In genomic region chr9:90060256-90060655, GRCh38 we compare ENCODE assay signal across 19 cellular contexts.
DNase-seq lines count a peak whose midpoint lies in the region; ATAC-seq and TF ChIP-seq lines count a peak whose summit lies in the region.
"Had no signal": no experiment of that assay in that cellular context is flagged by ENCODE, and none has a peak within 500 bp of the region (broad histone marks: within the 10 kb centered on the region; RNA-seq: fewer than 3 reads in every experiment).

No MANE protein-coding gene starts in this region.

- no peak for ATAC-seq in GM18520 (IDR thresholded peaks at IDR 0.05; ENCODE audit: unreplicated experiment)
- ATAC-seq: GM12878 had no signal

- peaks cover 3% of the 10 kb centered on the region for H3K9me3 Mint-ChIP-seq in T-helper 2 cell treated with Interferon-gamma antibody and Interleukin-4, amounts not matched to agents 5 μg/mL and 100 μg/mL, for 36 hours
- H3K9me3 Mint-ChIP-seq in osteocyte (ENCODE audit: unreplicated experiment): peaks cover 5% of the 10 kb centered on the region
- H3K9me3 Mint-ChIP-seq: CD4-positive, alpha-beta T cell had no signal

- H3K9me3 ChIP-seq in BE2C: no peaks in the 10 kb centered on the region
- H3K9me3 ChIP-seq: HAP-1 had no signal

- H3K36me3 ChIP-seq in BE2C: no peaks in the 10 kb centered on the region
- H3K36me3 ChIP-seq: BLaER1 treated with 17β-estradiol and CSF1 and Interleukin-3, amounts not matched to agents 10 nM and 100 nM; HAP-1 had no signal

- no peaks in the 10 kb centered on the region for H3K27me3 ChIP-seq in BE2C
- H3K27me3 ChIP-seq: BLaER1 treated with 17β-estradiol and CSF1 and Interleukin-3, amounts not matched to agents 10 nM and 100 nM had no signal

- TF ChIP-seq CTCF in osteocyte (IDR thresholded peaks at IDR 0.05): no peak
- TF ChIP-seq CTCF in BE2C (IDR thresholded peaks at IDR 0.05; ENCODE audit: low read depth, low read length): no peak

- no peak overlapping the region for H3K27ac Mint-ChIP-seq in T-helper 2 cell treated with Interferon-gamma antibody and Interleukin-4, amounts not matched to agents 5 μg/mL and 100 μg/mL, for 36 hours
- H3K27ac Mint-ChIP-seq in osteocyte (ENCODE audit: unreplicated experiment): no peak overlapping the region
- H3K27ac Mint-ChIP-seq: B cell; CD14-positive monocyte; CD4-positive, alpha-beta T cell; CD8-positive, alpha-beta memory T cell; HFFc6 had no signal

- H3K4me1 ChIP-seq in BE2C: no peaks in the 10 kb centered on the region
- H3K4me1 ChIP-seq: HAP-1 had no signal

- H3K4me3 Mint-ChIP-seq in T-helper 2 cell treated with Interferon-gamma antibody and Interleukin-4, amounts not matched to agents 5 μg/mL and 100 μg/mL, for 36 hours: no peak overlapping the region
- H3K4me3 Mint-ChIP-seq in osteocyte (ENCODE audit: unreplicated experiment): no peak overlapping the region
- H3K4me3 Mint-ChIP-seq: B cell; CD14-positive monocyte; CD4-positive, alpha-beta T cell; CD8-positive, alpha-beta memory T cell; HFFc6 had no signal

- peaks cover 14% of the 10 kb centered on the region for H3K27me3 Mint-ChIP-seq in T-helper 2 cell treated with Interferon-gamma antibody and Interleukin-4, amounts not matched to agents 5 μg/mL and 100 μg/mL, for 36 hours (ENCODE audit: low read depth)
- no peaks in the 10 kb centered on the region for H3K27me3 Mint-ChIP-seq in osteocyte (ENCODE audit: unreplicated experiment)

- H3K36me3 Mint-ChIP-seq in T-helper 2 cell treated with Interferon-gamma antibody and Interleukin-4, amounts not matched to agents 5 μg/mL and 100 μg/mL, for 36 hours (ENCODE audit: low read depth): no peaks in the 10 kb centered on the region
- H3K36me3 Mint-ChIP-seq in osteocyte (ENCODE audit: unreplicated experiment): no peaks in the 10 kb centered on the region
- H3K36me3 Mint-ChIP-seq: CD14-positive monocyte; CD8-positive, alpha-beta memory T cell had no signal

- H3K4me1 Mint-ChIP-seq in T-helper 2 cell treated with Interferon-gamma antibody and Interleukin-4, amounts not matched to agents 5 μg/mL and 100 μg/mL, for 36 hours (ENCODE audit: low read depth): no peaks in the 10 kb centered on the region
- H3K4me1 Mint-ChIP-seq in osteocyte (ENCODE audit: unreplicated experiment): no peaks in the 10 kb centered on the region
- H3K4me1 Mint-ChIP-seq: B cell; CD8-positive, alpha-beta memory T cell had no signal

- no peak overlapping the region for H3K4me3 ChIP-seq in BE2C (ENCODE audit: low read depth, low read length)
- H3K4me3 ChIP-seq: BLaER1 treated with 17β-estradiol and CSF1 and Interleukin-3, amounts not matched to agents 10 nM and 100 nM; GM12878; HAP-1 had no signal

- peak; percentile 3 for DNase-seq in T-helper 2 cell treated with Interferon-gamma antibody and Interleukin-4, amounts not matched to agents 5 μg/mL and 100 μg/mL, for 36 hours (ENCODE audit: low spot score)
- DNase-seq in T-helper 2 cell (no peak), left kidney (ENCODE audit: low read depth, low spot score) (peak; percentile 28), osteocyte (ENCODE audit: extremely low spot score, unreplicated experiment) (peak; percentile 71), BE2C (no peak)
- DNase-seq: CD4-positive, alpha-beta T cell; CD8-positive, alpha-beta memory T cell; DMS 273 treated with DMSO at 0.1 percent for 48 hours; DMS79; EL; GDM1; GOT3; HFFc6 had no signal

Comparison
In these comparisons a context has a peak if more than half of its experiments do, and no peak if none do; other contexts are left out.
1. DNase-seq: peak in T-helper 2 cell treated with Interferon-gamma antibody and Interleukin-4, amounts not matched to agents 5 μg/mL and 100 μg/mL, for 36 hours (single experiment), left kidney (single experiment) and osteocyte (single experiment); none in T-helper 2 cell (0 of 5) and BE2C (single experiment).